Comparison of ENCODE assay signal across 16 cellular contexts in the genomic region with DNA sequence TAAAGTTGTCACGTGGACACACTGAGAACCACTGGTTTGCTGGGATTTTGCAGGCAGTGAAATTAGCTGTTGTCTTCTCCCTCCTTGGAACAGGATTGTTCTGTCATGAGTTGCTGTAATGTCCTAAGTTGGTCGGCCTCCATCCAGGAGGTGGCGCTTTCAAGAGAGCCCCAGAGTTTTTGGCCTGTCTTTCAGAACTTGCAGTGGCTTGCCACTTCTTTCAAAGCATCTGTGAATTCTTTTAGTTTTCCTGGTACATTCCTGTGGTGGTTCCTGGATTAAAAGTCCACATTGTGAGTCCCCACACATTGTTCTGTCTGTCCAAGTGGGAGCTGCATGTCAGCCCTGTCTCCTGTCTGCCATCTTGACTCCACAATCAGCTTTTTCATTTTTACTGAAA.
A peak's percentile ranks its signal among the peaks of the same experiment; 100 is the strongest.
DNase-seq lines count a peak whose midpoint lies in the region; ATAC-seq and TF ChIP-seq lines count a peak whose summit lies in the region.
"Had no signal": no experiment of that assay in that cellular context is flagged by ENCODE, and none has a peak within 500 bp of the region (broad histone marks: within the 10 kb centered on the region; RNA-seq: fewer than 3 reads in every experiment).

No MANE protein-coding gene starts in this region.

- H3K9me3 ChIP-seq in GM23248 (ENCODE audit: low read depth): no peaks in the 10 kb centered on the region
- no peaks in the 10 kb centered on the region for H3K9me3 ChIP-seq in PC-3 (ENCODE audit: low read length)
- H3K9me3 ChIP-seq: mucosa of descending colon had no signal

- 62 to 64% methylated on average over 3 of the region's 3 CpGs for WGBS in GM23248 (ENCODE audit: low coverage in 1 of 2, low lambda C conversion rate in 2 of 2, missing lambda C conversion rate in 2 of 2), 2 experiments

- H3K9me3 Mint-ChIP-seq in mesothelial cell of epicardium: peaks cover 26% of the 10 kb centered on the region
- no peaks in the 10 kb centered on the region for H3K9me3 Mint-ChIP-seq in activated naive CD4-positive, alpha-beta T cell treated with anti-CD3 and anti-CD28 coated beads, Interleukin-2, amount 50 U/mL, for 72 hours
- H3K9me3 Mint-ChIP-seq: activated T-cell treated with anti-CD3 and anti-CD28 coated beads, Interleukin-2, amount 50 U/mL, for 4 hours; stimulated activated memory B cell treated with anti-CD40 and anti-IgM and Interleukin-4, amounts not matched to agents 10 μg/mL and 1 μg/mL and 100 μg/mL, for 72 hours had no signal

- H3K9me2 ChIP-seq in GM23248 (ENCODE audit: insufficient read depth) (no peaks in the 10 kb centered on the region), PC-3 (replicated peaks; ENCODE audit: low read length) (no peaks in the 10 kb centered on the region)

- H3K79me2 ChIP-seq in GM23248 (ENCODE audit: insufficient read depth): no peaks in the 10 kb centered on the region
- no peaks in the 10 kb centered on the region for H3K79me2 ChIP-seq in PC-3 (ENCODE audit: low read length)

- H3K4me1 ChIP-seq in GM23248 (ENCODE audit: insufficient read depth) (no peaks in the 10 kb centered on the region), PC-3 (ENCODE audit: insufficient read depth, low read length) (no peaks in the 10 kb centered on the region)

- H3K27ac Mint-ChIP-seq in mesothelial cell of epicardium: no peak overlapping the region
- H3K27ac Mint-ChIP-seq in activated naive CD4-positive, alpha-beta T cell treated with anti-CD3 and anti-CD28 coated beads, Interleukin-2, amount 50 U/mL, for 72 hours: no peak overlapping the region
- H3K27ac Mint-ChIP-seq: CD14-positive monocyte; stimulated activated memory B cell treated with anti-CD40 and anti-IgM and Interleukin-4, amounts not matched to agents 10 μg/mL and 1 μg/mL and 100 μg/mL, for 72 hours had no signal

- intact Hi-C loops in PC-3 (cut with micrococcal nuclease): loop anchor here (10.0 kb wide), 1 partner anchor 146 kb away; no protein-coding TSS in a partner anchor

- ATAC-seq in PC-3: no peak
- no peak for ATAC-seq in activated naive CD4-positive, alpha-beta T cell treated with anti-CD3 and anti-CD28 coated beads, Interleukin-2, amount 50 U/mL, for 72 hours
- no peak for ATAC-seq in activated CD4-positive, CD25-positive, alpha-beta regulatory T cell treated with anti-CD3 and anti-CD28 coated beads, Interleukin-2, amount 50 U/mL, for 24 hours
- ATAC-seq: activated T-cell treated with anti-CD3 and anti-CD28 coated beads, Interleukin-2, amount 50 U/mL, for 4 hours; mucosa of descending colon; stimulated activated memory B cell treated with anti-CD40 and anti-IgM and Interleukin-4, amounts not matched to agents 10 μg/mL and 1 μg/mL and 100 μg/mL, for 72 hours had no signal

- no peaks in the 10 kb centered on the region for H4K20me1 ChIP-seq in GM23248 (ENCODE audit: insufficient read depth)
- no peaks in the 10 kb centered on the region for H4K20me1 ChIP-seq in PC-3 (ENCODE audit: low read length)

- H3K9ac ChIP-seq in GM23248 (no peak overlapping the region), PC-3 (ENCODE audit: low read length) (no peak overlapping the region)

- no peak overlapping the region for H3K4me3 ChIP-seq in AG10803 (ENCODE audit: low read length)
- H3K4me3 ChIP-seq in GM23248: no peak overlapping the region
- no peak overlapping the region for H3K4me3 ChIP-seq in PC-3 (ENCODE audit: low read length)
- H3K4me3 ChIP-seq in fibroblast of pulmonary artery (replicated peaks; ENCODE audit: low read depth, low read length): no peak overlapping the region
- H3K4me3 ChIP-seq: mucosa of descending colon, SK-N-MC had no signal

- 0 out of 2 replicates have a peak, but pooled peaks cover 14% of the 10 kb centered on the region for H3K27me3 ChIP-seq in GM23248 (replicated peaks; ENCODE audit: insufficient read depth)
- no peaks in the 10 kb centered on the region for H3K27me3 ChIP-seq in PC-3 (ENCODE audit: low read length)

- BruUV-seq in PC-3 (replicated peaks; lab: Mats Ljungman, UMichigan): no TSS peak

- H3K4me3 Mint-ChIP-seq in mesothelial cell of epicardium: no peak overlapping the region
- H3K4me3 Mint-ChIP-seq: activated T-cell treated with anti-CD3 and anti-CD28 coated beads, Interleukin-2, amount 50 U/mL, for 4 hours; CD14-positive monocyte; stimulated activated memory B cell treated with anti-CD40 and anti-IgM and Interleukin-4, amounts not matched to agents 10 μg/mL and 1 μg/mL and 100 μg/mL, for 72 hours had no signal

- TF ChIP-seq CTCF in AG10803 (conservative IDR thresholded peaks at IDR 0.05; ENCODE audit: low read length) (peak; percentile 28), PC-3 (conservative IDR thresholded peaks at IDR 0.05; ENCODE audit: low read depth, low read length) (peak; percentile 55; the same call in 1 of the 2 replicates), fibroblast of pulmonary artery (IDR thresholded peaks at IDR 0.05; ENCODE audit: low read length, missing control alignments) (peak; percentile 23), mesothelial cell of epicardium (IDR thresholded peaks at IDR 0.05; ENCODE audit: unreplicated experiment) (no peak)

- in situ Hi-C loops in GM23248 (cut with MboI): no loop called here

- H3K4me1 Mint-ChIP-seq in mesothelial cell of epicardium: peaks cover 3% of the 10 kb centered on the region
- H3K4me1 Mint-ChIP-seq: CD14-positive monocyte; stimulated activated memory B cell treated with anti-CD40 and anti-IgM and Interleukin-4, amounts not matched to agents 10 μg/mL and 1 μg/mL and 100 μg/mL, for 72 hours had no signal

- DNase-seq in AG10803 (ENCODE audit: low read depth) (peak; percentile 11), GM23248 (peak; percentile 6), PC-3 (peak; percentile 8), fibroblast of pulmonary artery (ENCODE audit: low read depth) (peak; percentile 15), mesothelial cell of epicardium (ENCODE audit: low spot score in 2 of 2, unreplicated experiment in 2 of 2) (no peak), hippocampal formation (lab: John Stamatoyannopoulos, UW) (no peak)
- no peak for DNase-seq in activated naive CD4-positive, alpha-beta T cell treated with anti-CD3 and anti-CD28 coated beads, Interleukin-2, amount 50 U/mL, for 72 hours (ENCODE audit: low spot score in 2 of 2)
- DNase-seq: activated CD4-positive, CD25-positive, alpha-beta regulatory T cell; activated T-cell treated with anti-CD3 and anti-CD28 coated beads, Interleukin-2, amount 50 U/mL, for 4 hours; mucosa of descending colon; NCI-H1436 treated with DMSO at 0.1 percent for 48 hours; NCI-H774 had no signal

- POLR2A ChIA-PET in PC-3 (lab: Charles Lee; ENCODE audit: unreplicated experiment): no interaction called here

- H3K4me2 ChIP-seq in GM23248 (ENCODE audit: unreplicated experiment) (no peak overlapping the region), PC-3 (ENCODE audit: low read length) (no peak overlapping the region)

- H3K27ac ChIP-seq in GM23248: no peak overlapping the region
- no peak overlapping the region for H3K27ac ChIP-seq in PC-3 (ENCODE audit: low read length)
- H3K27ac ChIP-seq: SK-N-MC had no signal

- no peaks in the 10 kb centered on the region for H3F3A ChIP-seq in GM23248 (ENCODE audit: insufficient read depth)
- H3F3A ChIP-seq in PC-3 (ENCODE audit: low read length, unreplicated experiment): no peaks in the 10 kb centered on the region

- H2AFZ ChIP-seq in GM23248: no peak overlapping the region
- no peak overlapping the region for H2AFZ ChIP-seq in PC-3 (ENCODE audit: low read length)

- CTCF ChIA-PET in PC-3 (lab: Charles Lee): interaction anchor here (0.6 kb wide), 1 partner anchor 500 kb away, joined by 4 read pairs; no protein-coding TSS in a partner anchor

- H3K36me3 ChIP-seq in GM23248 (ENCODE audit: low read depth) (no peaks in the 10 kb centered on the region), PC-3 (ENCODE audit: low read depth, low read length) (no peaks in the 10 kb centered on the region)

- peaks cover 18% of the 10 kb centered on the region for H3K36me3 Mint-ChIP-seq in mesothelial cell of epicardium
- no peaks in the 10 kb centered on the region for H3K36me3 Mint-ChIP-seq in activated naive CD4-positive, alpha-beta T cell treated with anti-CD3 and anti-CD28 coated beads, Interleukin-2, amount 50 U/mL, for 72 hours
- H3K36me3 Mint-ChIP-seq: CD14-positive monocyte; stimulated activated memory B cell treated with anti-CD40 and anti-IgM and Interleukin-4, amounts not matched to agents 10 μg/mL and 1 μg/mL and 100 μg/mL, for 72 hours had no signal

- H3K27me3 Mint-ChIP-seq in mesothelial cell of epicardium (ENCODE audit: low read depth): no peaks in the 10 kb centered on the region
- H3K27me3 Mint-ChIP-seq: stimulated activated memory B cell treated with anti-CD40 and anti-IgM and Interleukin-4, amounts not matched to agents 10 μg/mL and 1 μg/mL and 100 μg/mL, for 72 hours had no signal

Comparison
In these comparisons a context has a peak if more than half of its experiments do, and no peak if none do; other contexts are left out.
1. DNase-seq: peak in AG10803 (single experiment), GM23248 (single experiment), PC-3 (single experiment) and fibroblast of pulmonary artery (single experiment); none in mesothelial cell of epicardium (0 of 2), activated naive CD4-positive, alpha-beta T cell treated with anti-CD3 and anti-CD28 coated beads, Interleukin-2, amount 50 U/mL, for 72 hours (0 of 2) and hippocampal formation (0 of 2).